ENCODE assay signal across 8 cellular contexts in the genomic region with DNA sequence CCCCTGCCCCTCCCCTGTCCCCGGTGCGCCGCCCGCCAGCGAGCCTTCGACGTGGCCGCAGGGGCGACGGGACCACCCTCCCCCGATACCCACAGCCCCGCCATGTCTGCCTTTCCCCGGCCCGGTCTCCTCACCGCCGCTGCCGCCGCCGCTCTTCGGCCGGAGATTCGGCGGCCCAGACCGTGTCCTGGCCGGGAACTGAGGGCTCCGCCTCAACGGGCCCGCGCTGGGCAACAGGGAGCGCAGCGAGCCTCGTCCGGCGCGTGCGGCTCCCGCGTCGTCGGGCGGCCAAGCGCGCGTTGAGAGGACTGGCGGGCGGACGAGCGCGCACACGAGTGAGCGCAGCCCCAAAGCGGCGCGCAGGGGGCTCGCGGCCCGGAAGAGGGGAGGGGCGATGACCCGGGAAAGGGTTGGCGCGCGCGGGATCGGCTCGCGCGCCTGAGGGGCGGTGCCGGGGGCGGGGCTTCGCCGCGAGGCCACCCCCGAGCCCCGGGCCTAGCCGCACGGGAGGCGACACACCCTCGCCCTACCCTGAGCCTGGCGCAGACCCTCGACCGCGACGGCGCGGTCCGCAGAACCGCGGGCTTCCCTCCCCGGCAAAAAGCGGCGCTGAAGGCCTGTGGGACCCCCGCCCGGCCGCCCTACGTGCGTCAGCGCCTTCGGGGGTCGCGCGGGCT. TPM values are rescaled to one million over a fixed set of nuclear protein-coding genes. Genes with fewer than 3 reads are reported as not detected.
DNase-seq lines count a peak whose midpoint lies in the region; ATAC-seq and TF ChIP-seq lines count a peak whose summit lies in the region.

A gene with protein sequence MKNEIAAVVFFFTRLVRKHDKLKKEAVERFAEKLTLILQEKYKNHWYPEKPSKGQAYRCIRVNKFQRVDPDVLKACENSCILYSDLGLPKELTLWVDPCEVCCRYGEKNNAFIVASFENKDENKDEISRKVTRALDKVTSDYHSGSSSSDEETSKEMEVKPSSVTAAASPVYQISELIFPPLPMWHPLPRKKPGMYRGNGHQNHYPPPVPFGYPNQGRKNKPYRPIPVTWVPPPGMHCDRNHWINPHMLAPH (minus strand): TSS at position 337 of the 677 bp plus-strand sequence. CDS start 3,757 bp downstream, outside the sequence.

- DNase-seq in AG08395 (ENCODE audit: low spot score): peak; percentile 91
- peak; percentile 82 for DNase-seq in NCI-H2227 treated with DMSO at 0.1 percent for 48 hours (lab: John Stamatoyannopoulos, UW)
- DNase-seq in activated CD4-positive, alpha-beta T cell treated with anti-CD3 and anti-CD28 coated beads for 48 hours: peak; percentile 85
- peak; percentile 82 for DNase-seq in coronary artery (ENCODE audit: low spot score)
- peak; percentile 78 for DNase-seq in left lobe of liver (ENCODE audit: low spot score)
- DNase-seq in stimulated activated CD4-positive, alpha-beta T cell treated with anti-CD3 and anti-CD28 coated beads, Interleukin-2, amount 100 ng/mL, for 24 hours: peak; percentile 81 to 87

- peak; percentile 78 for ATAC-seq in GM18867 (IDR thresholded peaks at IDR 0.05; ENCODE audit: unreplicated experiment)
- peak; percentile 81 for ATAC-seq in HG03095 (IDR thresholded peaks at IDR 0.05; ENCODE audit: unreplicated experiment)
- peak; percentile 92 for ATAC-seq in left lobe of liver

- H3K27ac ChIP-seq in coronary artery: peak within 1 kb of the TSS; percentile 83 to 90

- no peak for TF ChIP-seq CTCF in coronary artery (IDR thresholded peaks at IDR 0.05)

- H3K4me3 ChIP-seq in coronary artery: peak within 1 kb of the TSS; percentile 83

RNA-seq across cellular contexts. Expression of the gene that starts here (rescaled TPM):
- total RNA-seq in left lobe of liver: 1.3 TPM

Comparison
In these comparisons a context has a peak if more than half of its experiments do, and no peak if none do; other contexts are left out.
1. Peak in every context shown above with its lines: DNase-seq, ATAC-seq, H3K4me3 ChIP-seq and H3K27ac ChIP-seq.